Comparison of ENCODE assay signal across 20 cellular contexts in genomic region chr19:31559494-31559893, GRCh38.
"Had no signal": no experiment of that assay in that cellular context is flagged by ENCODE, and none has a peak within 500 bp of the region (broad histone marks: within the 10 kb centered on the region; RNA-seq: fewer than 3 reads in every experiment).

No MANE protein-coding gene starts in this region.

- H3K27ac ChIP-seq: KMS-11, RWPE1, SK-N-MC had no signal

- H3K4me2 ChIP-seq: KMS-11 had no signal

- H3K9ac ChIP-seq: KMS-11 had no signal

- DNase-seq: Kasumi-1, MM.1S, NCI-H1092 treated with DMSO at 0.1 percent for 48 hours, NCI-H1436, NCI-H187, NCI-H2029, NCI-H2081 treated with DMSO at 0.1 percent for 48 hours, NCI-H2171, NCI-H226, NCI-H446, NCI-H510A, NCI-H524 treated with DMSO at 0.1 percent for 48 hours, NCI-H69, NCI-H774, PC-3, SHP77 had no signal

- ATAC-seq: Panc1, PC-3 had no signal

- H3K4me3 ChIP-seq: SK-N-MC had no signal
